ENCODE assay signal across 8 cellular contexts in the genomic region with DNA sequence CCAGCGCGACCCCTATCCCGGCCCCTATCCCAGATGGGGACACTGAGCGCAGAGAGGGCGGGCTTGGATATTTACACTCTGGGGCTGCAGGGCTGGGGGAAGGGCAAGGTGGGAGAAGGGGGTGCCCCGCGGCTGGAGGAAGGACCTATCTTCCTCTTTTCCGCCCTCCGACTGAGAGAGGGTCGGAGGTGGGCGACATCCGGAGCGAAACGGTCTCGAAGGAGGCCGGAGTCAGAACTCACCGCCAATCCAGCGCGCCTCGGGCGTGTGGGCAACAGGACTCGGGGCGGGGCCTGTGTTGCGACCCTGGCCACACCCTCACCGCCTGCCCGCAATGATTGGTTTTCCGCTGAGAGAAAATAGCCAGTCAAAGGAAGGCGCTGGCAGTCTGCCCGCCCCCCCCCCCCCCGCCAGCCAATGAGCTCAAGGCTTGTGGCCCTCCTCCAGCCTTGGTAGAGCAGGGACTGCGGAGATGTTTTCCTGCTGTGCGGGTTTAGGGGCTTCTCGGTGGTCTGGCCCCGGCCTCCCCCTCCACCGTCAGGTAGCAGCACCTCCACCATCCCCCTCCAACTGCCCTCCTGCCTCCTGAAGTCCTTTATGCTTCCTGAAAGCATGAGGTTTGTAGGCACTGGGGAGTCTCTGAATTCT. TPM values are rescaled to one million over a fixed set of nuclear protein-coding genes. Genes with fewer than 3 reads are reported as not detected.
DNase-seq lines count a peak whose midpoint lies in the region; ATAC-seq and TF ChIP-seq lines count a peak whose summit lies in the region.

A gene with protein sequence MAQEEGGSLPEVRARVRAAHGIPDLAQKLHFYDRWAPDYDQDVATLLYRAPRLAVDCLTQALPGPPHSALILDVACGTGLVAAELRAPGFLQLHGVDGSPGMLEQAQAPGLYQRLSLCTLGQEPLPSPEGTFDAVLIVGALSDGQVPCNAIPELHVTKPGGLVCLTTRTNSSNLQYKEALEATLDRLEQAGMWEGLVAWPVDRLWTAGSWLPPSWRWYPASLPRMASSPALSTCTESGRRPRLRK (minus strand): TSS at position 269 of the 648 bp plus-strand sequence. CDS start 376 bp downstream, outside the sequence.

- H3K4me1 ChIP-seq in OCI-LY7 (ENCODE audit: insufficient read depth, low read length, poor library complexity, severe bottlenecking), result peaks cover 14% of the 10 kb centered on the region
- peaks cover 8% of the 10 kb centered on the region for H3K4me1 ChIP-seq in mucosa of stomach (ENCODE audit: control insufficient read depth, insufficient read depth, low read length)

- H3K27me3 ChIP-seq in mucosa of stomach (ENCODE audit: control insufficient read depth, insufficient read depth, low read length), result peaks cover 11% of the 10 kb centered on the region

- no peaks in the 10 kb centered on the region for H3K9me3 ChIP-seq in OCI-LY7 (ENCODE audit: low read length)
- H3K9me3 ChIP-seq in mucosa of stomach (ENCODE audit: control insufficient read depth, low read length), result no peaks in the 10 kb centered on the region

- intact Hi-C loops in OCI-LY7 (cut with micrococcal nuclease; ENCODE audit: unreplicated experiment), result loop anchor here (5.0 kb wide), 1 partner anchor 105 kb away; the partner anchor contains the start of gene ABHD11

- BruUV-seq in OCI-LY7 (replicated peaks; lab: Mats Ljungman, UMichigan), result no TSS peak

- POLR2A ChIA-PET in OCI-LY7 (lab: Charles Lee), result interaction anchor here (0.6 to 1.3 kb wide), 6 partner anchors 10 to 264 kb away, joined by 3 to 8 read pairs (median 4); partner anchors contain the start of gene TBL2

- TF ChIP-seq CTCF in OCI-LY7 (conservative IDR thresholded peaks at IDR 0.05; ENCODE audit: low read length), result no peak
- TF ChIP-seq CTCF in epithelial cell of proximal tubule (conservative IDR thresholded peaks at IDR 0.05; ENCODE audit: low read depth, low read length), result no peak

- DNase-seq in DMS 273 (lab: John Stamatoyannopoulos, UW; ENCODE audit: unreplicated experiment) (peak; percentile 99), HuH-7.5 (ENCODE audit: low spot score) (peak; percentile 97), OCI-LY7 (ENCODE audit: low spot score) (peak; percentile 95), activated T-cell treated with anti-CD3 and anti-CD28 coated beads for 4 hours (peak; percentile 81), epithelial cell of proximal tubule (ENCODE audit: low read depth) (no peak)
- DNase-seq in stimulated activated CD8-positive, alpha-beta memory T cell treated with anti-CD3 and anti-CD28 coated beads, Interleukin-4, amount 100 ng/mL, for 48 hours, result peak; percentile 93

- peak; percentile 92 for ATAC-seq in GM21526 (IDR thresholded peaks at IDR 0.05; ENCODE audit: low FRiP score, unreplicated experiment)

- H3K27ac ChIP-seq in OCI-LY7 (ENCODE audit: low read depth, low read length, poor library complexity, severe bottlenecking), result peak within 1 kb of the TSS; percentile 18

- no peaks in the 10 kb centered on the region for H3K79me2 ChIP-seq in OCI-LY7 (ENCODE audit: insufficient read depth, low read depth, low read length)

- no peaks in the 10 kb centered on the region for H4K20me1 ChIP-seq in OCI-LY7 (ENCODE audit: insufficient read depth, low read length)

- peak within 1 kb of the TSS; percentile 87 for H2AFZ ChIP-seq in OCI-LY7 (ENCODE audit: low read length)

- no peaks in the 10 kb centered on the region for H3K9me2 ChIP-seq in OCI-LY7 (ENCODE audit: insufficient read depth, low read length)

- CTCF ChIA-PET in OCI-LY7 (lab: Charles Lee; ENCODE audit: unreplicated experiment), result interaction anchor here (0.9 kb wide), 1 partner anchor 103 kb away, joined by 3 read pairs; no protein-coding TSS in a partner anchor

- peak within 1 kb of the TSS; percentile 66 for H3K9ac ChIP-seq in mucosa of stomach (ENCODE audit: low read length)

- peak within 1 kb of the TSS; percentile 73 for H3K4me2 ChIP-seq in OCI-LY7 (ENCODE audit: low read length)

- H3K36me3 ChIP-seq in OCI-LY7 (ENCODE audit: insufficient read depth, low read length), result no peaks in the 10 kb centered on the region
- H3K36me3 ChIP-seq in mucosa of stomach (ENCODE audit: control insufficient read depth, insufficient read depth, low read length), result no peaks in the 10 kb centered on the region

- H3K4me3 ChIP-seq in OCI-LY7 (ENCODE audit: low read depth, low read length, poor library complexity, severe bottlenecking) (peak within 1 kb of the TSS; percentile 65), epithelial cell of proximal tubule (ENCODE audit: low read depth, low read length) (peak within 1 kb of the TSS; percentile 81), mucosa of stomach (ENCODE audit: low read length) (peak within 1 kb of the TSS; percentile 57)

RNA-seq across cellular contexts. Expression of the gene that starts here (rescaled TPM):
- total RNA-seq in OCI-LY7 (2014; rRNA removed; shearing (Covaris generic)), result 0.92 and 3.1 TPM in 2 replicates
- total RNA-seq in OCI-LY7 (2022), result 2.1 and 2.3 TPM in 2 replicates
- total RNA-seq in epithelial cell of proximal tubule, result 8.4 and 13.7 TPM in 2 replicates
